In the genomic region with DNA sequence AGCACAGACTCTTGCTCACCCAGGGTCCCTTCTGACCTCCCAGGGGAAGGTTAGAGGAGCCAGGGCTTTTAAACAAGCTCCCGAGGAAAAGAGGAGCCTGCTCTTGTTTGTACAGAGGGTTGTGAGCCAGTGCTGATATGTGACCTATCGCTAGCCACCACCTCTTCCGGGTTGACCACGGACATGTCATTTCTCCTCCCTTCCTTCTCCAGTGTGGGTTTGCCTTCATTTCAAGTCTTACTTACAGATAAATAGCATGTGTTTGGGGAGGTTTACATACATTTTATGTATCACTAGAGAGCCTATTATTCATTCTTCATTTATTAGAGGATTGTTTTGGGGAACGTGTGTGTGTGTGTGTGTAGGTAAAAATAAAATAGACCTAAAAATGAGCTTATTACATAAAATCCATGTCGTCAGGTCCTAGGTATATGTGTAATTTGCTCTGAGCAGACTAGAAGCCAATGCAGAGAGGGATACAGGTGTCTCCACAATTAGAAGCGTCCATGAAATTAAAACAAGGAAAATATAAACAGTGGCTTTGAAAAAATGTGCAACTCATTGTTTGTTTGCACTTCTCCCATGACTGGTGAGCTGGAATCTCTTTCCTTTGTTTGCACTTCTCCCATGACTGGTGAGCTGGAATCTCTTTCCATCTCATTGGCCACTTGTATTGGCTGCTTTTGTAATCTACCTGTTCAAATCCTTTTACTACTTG, we compare ENCODE assay signal across 14 cellular contexts.
A peak's percentile ranks its signal among the peaks of the same experiment; 100 is the strongest.
DNase-seq lines count a peak whose midpoint lies in the region; ATAC-seq, FAIRE-seq and TF ChIP-seq lines count a peak whose summit lies in the region.
"Had no signal": no experiment of that assay in that cellular context is flagged by ENCODE, and none has a peak within 500 bp of the region (broad histone marks: within the 10 kb centered on the region; RNA-seq: fewer than 3 reads in every experiment).

No MANE protein-coding gene starts in this region.

- CTCF ChIA-PET in Caco-2 (lab: Charles Lee): interaction anchor here (1.2 kb wide), 1 partner anchor 56 kb away, joined by 5 read pairs; no protein-coding TSS in a partner anchor

- TF ChIP-seq CTCF in Caco-2 (IDR thresholded peaks at IDR 0.05; ENCODE audit: insufficient read depth in 1 of 2, low read depth in 1 of 2, low read length in 1 of 2, severe bottlenecking in 1 of 2, unreplicated experiment in 1 of 2) (no peak), astrocyte (IDR thresholded peaks at IDR 0.05; ENCODE audit: insufficient read depth, low read depth, low read length) (no peak), mucosa of descending colon (IDR thresholded peaks at IDR 0.05) (no peak)

- POLR2A ChIA-PET in Caco-2 (lab: Charles Lee): interaction anchor here (0.8 kb wide), 2 partner anchors 56 to 154 kb away, joined by 3 read pairs; no protein-coding TSS in a partner anchor

- BruUV-seq in Caco-2 (replicated peaks; lab: Mats Ljungman, UMichigan): no TSS peak

- ATAC-seq in mucosa of descending colon: peak; percentile 63
- no peak for ATAC-seq in GM21526 (IDR thresholded peaks at IDR 0.05; ENCODE audit: low FRiP score, unreplicated experiment)
- no peak for ATAC-seq in HG02870 (IDR thresholded peaks at IDR 0.05; ENCODE audit: unreplicated experiment)

- no peak for FAIRE-seq in astrocyte (lab: Jason Lieb, UNC)
- FAIRE-seq: colon had no signal

- H3K4me1 Mint-ChIP-seq in Caco-2 (ENCODE audit: low read depth, unreplicated experiment) (peaks cover 23% of the 10 kb centered on the region), astrocyte (ENCODE audit: low read depth, unreplicated experiment) (peaks cover 11% of the 10 kb centered on the region)

- H3K4me1 ChIP-seq in Caco-2 (peaks cover 19% of the 10 kb centered on the region), astrocyte (ENCODE audit: insufficient read depth, low read length) (peaks cover 4% of the 10 kb centered on the region), mucosa of descending colon (ENCODE audit: low read depth) (no peaks in the 10 kb centered on the region)

- DNase-seq in Caco-2: peak in 1 of 2 experiments; percentile 62
- DNase-seq in HT-29 (ENCODE audit: low spot score): peak; percentile 79
- DNase-seq in astrocyte (ENCODE audit: low read depth): no peak
- DNase-seq in mucosa of descending colon: peak in 1 of 3 donors; percentile 37
- DNase-seq in NCI-H1694 (lab: John Stamatoyannopoulos, UW): no peak
- no peak for DNase-seq in HCEC 1CT
- DNase-seq: activated B cell treated with CpG ODN at 0.5 μM for 24 hours; activated T-cell treated with anti-CD3 and anti-CD28 coated beads for 4 hours; CD4-positive, CD25-positive, alpha-beta regulatory T cell; NCI-H1436 had no signal

- no peaks in the 10 kb centered on the region for H3K79me2 ChIP-seq in astrocyte (ENCODE audit: insufficient read depth, low read length)

- H3K36me3 Mint-ChIP-seq in Caco-2 (ENCODE audit: insufficient read depth, unreplicated experiment) (peaks cover 24% of the 10 kb centered on the region), astrocyte (ENCODE audit: low read depth, unreplicated experiment) (peaks cover 16% of the 10 kb centered on the region)
- H3K36me3 Mint-ChIP-seq: CD4-positive, CD25-positive, alpha-beta regulatory T cell had no signal

- no peaks in the 10 kb centered on the region for H4K20me1 ChIP-seq in astrocyte (ENCODE audit: insufficient read depth, low read length)

- H3K9me3 Mint-ChIP-seq in Caco-2 (ENCODE audit: unreplicated experiment) (no peaks in the 10 kb centered on the region), astrocyte (ENCODE audit: unreplicated experiment) (no peaks in the 10 kb centered on the region)
- H3K9me3 Mint-ChIP-seq: activated B cell treated with CpG ODN at 0.5 μM for 24 hours had no signal

- H3K27me3 ChIP-seq in Caco-2 (replicated peaks; ENCODE audit: control insufficient read depth, insufficient read depth, low read length) (no peaks in the 10 kb centered on the region), astrocyte (ENCODE audit: insufficient read depth, low read length) (no peaks in the 10 kb centered on the region)
- H3K27me3 ChIP-seq: SJSA1 had no signal

- H3K4me3 Mint-ChIP-seq in Caco-2 (ENCODE audit: unreplicated experiment): peak overlapping the region; percentile 51
- no peak overlapping the region for H3K4me3 Mint-ChIP-seq in astrocyte (ENCODE audit: unreplicated experiment)
- H3K4me3 Mint-ChIP-seq: activated B cell treated with CpG ODN at 0.5 μM for 24 hours; CD4-positive, CD25-positive, alpha-beta regulatory T cell had no signal

- H3K36me3 ChIP-seq in Caco-2 (ENCODE audit: control insufficient read depth, insufficient read depth, low read length) (no peaks in the 10 kb centered on the region; the same call in 1 of the 2 replicates), astrocyte (ENCODE audit: insufficient read depth, low read length) (no peaks in the 10 kb centered on the region), mucosa of descending colon (ENCODE audit: low read depth) (no peaks in the 10 kb centered on the region)
- H3K36me3 ChIP-seq: SJSA1 had no signal

- no peak overlapping the region for H3K9ac ChIP-seq in astrocyte (ENCODE audit: low read length)

- H3K4me3 ChIP-seq in Caco-2 (ENCODE audit: low read depth, low read length) (no peak overlapping the region), astrocyte (ENCODE audit: insufficient read depth, low read depth, low read length) (no peak overlapping the region), mucosa of descending colon (no peak overlapping the region)
- H3K4me3 ChIP-seq: SJSA1 had no signal

- no peaks in the 10 kb centered on the region for H3K27me3 Mint-ChIP-seq in Caco-2 (ENCODE audit: insufficient read depth, unreplicated experiment)
- peaks cover 4% of the 10 kb centered on the region for H3K27me3 Mint-ChIP-seq in astrocyte (ENCODE audit: low read depth, unreplicated experiment)
- H3K27me3 Mint-ChIP-seq: activated B cell treated with CpG ODN at 0.5 μM for 24 hours; CD4-positive, CD25-positive, alpha-beta regulatory T cell had no signal

- H3K9me3 ChIP-seq in Caco-2 (no peaks in the 10 kb centered on the region), astrocyte (ENCODE audit: insufficient read depth, low read depth, low read length) (no peaks in the 10 kb centered on the region), mucosa of descending colon (no peaks in the 10 kb centered on the region)
- H3K9me3 ChIP-seq: SJSA1 had no signal

- peak overlapping the region; percentile 80 for H3K27ac Mint-ChIP-seq in Caco-2 (ENCODE audit: unreplicated experiment)
- H3K27ac Mint-ChIP-seq in astrocyte (ENCODE audit: unreplicated experiment): peak overlapping the region; percentile 55
- H3K27ac Mint-ChIP-seq: activated B cell treated with CpG ODN at 0.5 μM for 24 hours had no signal

- H3K4me2 ChIP-seq in astrocyte (ENCODE audit: low read length): no peak overlapping the region

- intact Hi-C loops in Caco-2 (cut with micrococcal nuclease; ENCODE audit: unreplicated experiment) (no loop called here), mucosa of descending colon (cut with DNase I, micrococcal nuclease) (no loop called here)

- no peak overlapping the region for H3K27ac ChIP-seq in astrocyte (ENCODE audit: low read depth, low read length)
- H3K27ac ChIP-seq: SJSA1 had no signal

- H2AFZ ChIP-seq in astrocyte (ENCODE audit: low read depth, low read length): no peak overlapping the region
